In the genomic region with DNA sequence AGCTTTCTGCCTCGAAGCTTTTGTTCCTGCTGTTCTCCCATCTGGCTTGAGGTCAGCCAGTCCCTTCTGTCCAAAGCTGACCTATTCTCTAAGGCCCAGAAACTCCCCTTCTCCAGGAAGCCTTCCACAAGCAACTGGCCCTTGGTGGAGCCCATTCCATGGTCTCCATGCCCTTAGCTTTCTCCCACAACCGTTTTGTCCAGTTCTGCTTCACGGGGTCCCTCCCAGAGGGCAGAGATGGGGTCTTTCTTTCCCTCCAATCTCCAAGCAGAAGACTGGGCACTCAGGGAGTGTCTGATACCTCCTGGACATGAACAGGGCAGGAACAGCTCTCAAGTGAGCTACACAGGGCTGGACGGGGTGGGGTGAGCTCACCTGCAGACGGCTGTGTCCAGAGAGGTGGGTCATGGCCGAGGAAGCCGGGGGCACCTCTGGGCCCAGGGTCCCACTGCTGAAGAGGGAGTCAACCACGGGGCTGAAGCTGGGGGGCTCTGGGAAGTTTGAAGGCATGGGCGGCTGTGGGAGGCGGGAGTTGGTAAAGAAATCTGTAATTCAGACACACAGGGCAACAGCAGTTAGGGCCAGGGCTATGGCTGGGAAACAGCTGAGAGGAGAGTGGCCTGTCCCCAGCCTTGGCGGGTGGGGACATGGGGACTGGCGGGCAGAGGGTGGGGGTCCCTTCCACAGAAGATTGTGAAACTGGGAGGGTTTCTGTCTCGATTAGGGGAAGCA, we compare ENCODE assay signal across 29 cellular contexts. TPM values are rescaled to one million over a fixed set of nuclear protein-coding genes. Genes with fewer than 3 reads are reported as not detected.
"Had no signal": no experiment of that assay in that cellular context is flagged by ENCODE, and none has a peak within 500 bp of the region (broad histone marks: within the 10 kb centered on the region; RNA-seq: fewer than 3 reads in every experiment).

No MANE protein-coding gene starts in this region.

- H3K27ac ChIP-seq: Peyer's patch had no signal

- H3K36me3 ChIP-seq: MG63 had no signal

- H3K9me3 ChIP-seq: MG63, Peyer's patch had no signal

- H3K36me3 Mint-ChIP-seq: activated CD8-positive, alpha-beta memory T cell treated with anti-CD3 and anti-CD28 coated beads, Interleukin-2, amount 10 ng/mL, durations not matched to agents 7 days and 5 days; activated naive CD4-positive, alpha-beta T cell treated with anti-CD3 and anti-CD28 coated beads, Interleukin-2, amount 10 ng/mL, durations not matched to agents 7 days and 5 days; activated naive CD8-positive, alpha-beta T cell; brain had no signal

- H3K27ac Mint-ChIP-seq: activated CD4-positive, alpha-beta T cell treated with anti-CD3 and anti-CD28 coated beads, Interleukin-2, amount 10 ng/mL, durations not matched to agents 24 days and 14 days; activated CD8-positive, alpha-beta memory T cell treated with anti-CD3 and anti-CD28 coated beads, Interleukin-2, amount 10 ng/mL, durations not matched to agents 7 days and 5 days; activated naive CD4-positive, alpha-beta T cell treated with anti-CD3 and anti-CD28 coated beads, Interleukin-2, amount 10 ng/mL, durations not matched to agents 7 days and 5 days; activated naive CD8-positive, alpha-beta T cell; activated naive CD8-positive, alpha-beta T cell treated with anti-CD3 and anti-CD28 coated beads, Interleukin-2, amount 50 U/mL, for 24 hours; brain had no signal

- DNase-seq: activated CD4-positive, alpha-beta T cell treated with anti-CD3 and anti-CD28 coated beads, Interleukin-2, amount 10 ng/mL, durations not matched to agents 24 days and 14 days; activated CD4-positive, alpha-beta T cell treated with anti-CD3 and anti-CD28 coated beads, Interleukin-2, amount 50 U/mL, for 48 hours; activated CD8-positive, alpha-beta memory T cell treated with anti-CD3 and anti-CD28 coated beads, Interleukin-2, amount 10 ng/mL, durations not matched to agents 7 days and 5 days; activated CD8-positive, alpha-beta memory T cell treated with anti-CD3 and anti-CD28 coated beads, Interleukin-2, amount 50 U/mL, for 48 hours; activated effector memory CD4-positive, alpha-beta T cell treated with Interleukin-2 at 50 U/mL for 16 hours; activated naive CD4-positive, alpha-beta T cell treated with anti-CD3 and anti-CD28 coated beads, Interleukin-2, amount 10 ng/mL, durations not matched to agents 7 days and 5 days; activated naive CD8-positive, alpha-beta T cell treated with anti-CD3 and anti-CD28 coated beads, Interleukin-2, amount 50 U/mL, for 24 hours; activated T-cell treated with anti-CD3 and anti-CD28 coated beads, Interleukin-2, amount 50 U/mL, for 48 hours; anterior cingulate cortex; caudate nucleus; Kasumi-1; KG1; MG63; NCI-H1092; NCI-H1436 treated with DMSO at 0.1 percent for 48 hours; NCI-H1694 treated with DMSO at 0.1 percent for 48 hours; NCI-H2029; NCI-H345; NCI-H524 treated with DMSO at 0.1 percent for 48 hours; Peyer's patch; RPMI8226; SIG-M5; T1000 had no signal

- H3K4me3 ChIP-seq: MG63, Peyer's patch had no signal

- H3K9me3 Mint-ChIP-seq: activated CD4-positive, alpha-beta T cell treated with anti-CD3 and anti-CD28 coated beads, Interleukin-2, amount 10 ng/mL, durations not matched to agents 24 days and 14 days; activated naive CD4-positive, alpha-beta T cell treated with anti-CD3 and anti-CD28 coated beads, Interleukin-2, amount 10 ng/mL, durations not matched to agents 7 days and 5 days; activated naive CD8-positive, alpha-beta T cell treated with anti-CD3 and anti-CD28 coated beads, Interleukin-2, amount 50 U/mL, for 24 hours had no signal

- H3K4me1 ChIP-seq: Peyer's patch had no signal

- FAIRE-seq: bronchial epithelial cell, TTC549 had no signal

- H3K27me3 ChIP-seq: MG63, Peyer's patch had no signal

- H3K4me1 Mint-ChIP-seq: activated CD4-positive, alpha-beta T cell treated with anti-CD3 and anti-CD28 coated beads, Interleukin-2, amount 10 ng/mL, durations not matched to agents 24 days and 14 days; activated CD8-positive, alpha-beta memory T cell treated with anti-CD3 and anti-CD28 coated beads, Interleukin-2, amount 10 ng/mL, durations not matched to agents 7 days and 5 days; activated naive CD4-positive, alpha-beta T cell treated with anti-CD3 and anti-CD28 coated beads, Interleukin-2, amount 10 ng/mL, durations not matched to agents 7 days and 5 days; activated naive CD8-positive, alpha-beta T cell treated with anti-CD3 and anti-CD28 coated beads, Interleukin-2, amount 50 U/mL, for 24 hours; brain had no signal

- H3K4me3 Mint-ChIP-seq: activated CD4-positive, alpha-beta T cell treated with anti-CD3 and anti-CD28 coated beads, Interleukin-2, amount 10 ng/mL, durations not matched to agents 24 days and 14 days; activated CD8-positive, alpha-beta memory T cell treated with anti-CD3 and anti-CD28 coated beads, Interleukin-2, amount 10 ng/mL, durations not matched to agents 7 days and 5 days; activated naive CD4-positive, alpha-beta T cell treated with anti-CD3 and anti-CD28 coated beads, Interleukin-2, amount 10 ng/mL, durations not matched to agents 7 days and 5 days; activated naive CD8-positive, alpha-beta T cell; activated naive CD8-positive, alpha-beta T cell treated with anti-CD3 and anti-CD28 coated beads, Interleukin-2, amount 50 U/mL, for 24 hours; brain had no signal

- ATAC-seq: activated CD8-positive, alpha-beta memory T cell treated with anti-CD3 and anti-CD28 coated beads, Interleukin-2, amount 10 ng/mL, durations not matched to agents 7 days and 5 days; activated naive CD8-positive, alpha-beta T cell treated with anti-CD3 and anti-CD28 coated beads, Interleukin-2, amount 50 U/mL, for 24 hours had no signal

RNA-seq across cellular contexts. Expression of a gene that starts 25.0 kb away (rescaled TPM):
- total RNA-seq: activated CD4-positive, alpha-beta T cell treated with anti-CD3 and anti-CD28 coated beads, Interleukin-2, amount 10 ng/mL, durations not matched to agents 24 days and 14 days; activated CD8-positive, alpha-beta memory T cell treated with anti-CD3 and anti-CD28 coated beads, Interleukin-2, amount 10 ng/mL, durations not matched to agents 7 days and 5 days; bronchial epithelial cell; T-helper 1 cell treated with Interleukin-12 subunit alpha and Interleukin-12 subunit beta and Interleukin-4 antibody, amounts not matched to agents 30 ng/mL and 1 ng/mL, for 36 hours; T-helper 2 cell treated with Interferon-gamma antibody and Interleukin-4, amounts not matched to agents 100 ng/mL and 5 ng/mL, for 36 hours had no signal
